8 cellular contexts compared by ENCODE assay signal in the genomic region with DNA sequence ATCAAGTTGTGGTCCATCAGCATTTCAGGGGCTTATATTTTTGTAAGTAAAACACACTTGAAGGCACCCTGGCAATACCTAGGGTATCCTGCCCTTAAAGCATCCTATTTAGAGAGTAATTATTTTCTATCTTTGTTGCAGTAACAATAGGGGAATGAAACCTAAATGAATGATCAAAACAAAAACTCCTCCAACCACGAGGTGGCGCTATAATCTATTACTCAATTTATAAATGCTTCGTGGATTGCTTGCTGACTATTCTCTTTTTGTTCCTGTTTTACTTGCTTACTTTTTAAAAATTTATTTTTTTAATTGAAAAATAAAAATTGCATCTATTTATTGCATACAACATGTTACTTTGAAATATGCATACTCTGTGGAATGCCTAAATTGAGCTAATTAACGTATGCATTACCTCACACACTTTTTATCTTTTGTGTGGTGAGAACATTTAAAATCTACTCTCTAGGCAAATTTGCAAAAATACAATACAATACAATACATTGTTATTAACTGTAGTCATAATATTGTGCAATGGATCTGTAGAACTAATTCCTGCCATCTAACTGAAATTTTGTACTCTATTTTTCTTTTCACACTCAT.
DNase-seq lines count a peak whose midpoint lies in the region; ATAC-seq, FAIRE-seq and TF ChIP-seq lines count a peak whose summit lies in the region.

No MANE protein-coding gene starts in this region.

- in situ Hi-C loops in G401 (cut with HindIII; ENCODE audit: low sequenced_read_pairs): no loop called here

- H3K9me3 ChIP-seq in A549 (no peaks in the 10 kb centered on the region), ascending aorta (no peaks in the 10 kb centered on the region), right lobe of liver (no peaks in the 10 kb centered on the region)

- CTCF ChIA-PET in A549 (lab: Yijun Ruan, JAX): interaction anchor here (0.6 to 1.9 kb wide), 16 partner anchors 10 to 572 kb away, joined by 3 to 11 read pairs (median 4); no protein-coding TSS in a partner anchor

- H3K36me3 ChIP-seq in ascending aorta (no peaks in the 10 kb centered on the region), right lobe of liver (no peaks in the 10 kb centered on the region)

- H3K4me1 ChIP-seq in A549: 0 out of 3 replicates have a peak, but pooled peaks cover 4% of the 10 kb centered on the region
- H3K4me1 ChIP-seq in ascending aorta: peaks cover 0 to 3% of the 10 kb centered on the region in 2 donors
- H3K4me1 ChIP-seq in right lobe of liver: no peaks in the 10 kb centered on the region

- no peak for FAIRE-seq in A549 (lab: Jason Lieb, UNC)

- intact Hi-C loops in ascending aorta (cut with DNase I): loop anchor here (1.0 kb wide), 2 partner anchors 138 to 175 kb away; no protein-coding TSS in a partner anchor
- intact Hi-C loops in right lobe of liver (cut with DNase I): no loop called here

- WGBS in A549 (ENCODE audit: missing lambda C conversion rate): 22% methylated on average over 4 of the region's 4 CpGs
- 16% methylated on average over 4 of the region's 4 CpGs for WGBS in right lobe of liver (ENCODE audit: insufficient coverage, low coverage, low lambda C conversion rate, missing lambda C conversion rate)

- ATAC-seq in A549: no peak
- ATAC-seq in right lobe of liver: peak in 2 of 4 donors; percentile 27 to 28
- no peak for ATAC-seq in HG03175 (IDR thresholded peaks at IDR 0.05; ENCODE audit: unreplicated experiment)

- H3K4me2 ChIP-seq in A549: no peak overlapping the region

- TF ChIP-seq CTCF in A549 (IDR thresholded peaks at IDR 0.05): peak; percentile 70
- peak; percentile 25 to 70 (median 60) for TF ChIP-seq CTCF in ascending aorta (IDR thresholded peaks at IDR 0.05)
- peak; percentile 41 to 73 (median 60) for TF ChIP-seq CTCF in right lobe of liver (IDR thresholded peaks at IDR 0.05)

- DNase-seq in A549 (ENCODE audit: low read depth in 1 of 2, low spot score in 1 of 2): peak; percentile 16 to 40
- DNase-seq in G401 (ENCODE audit: low spot score): peak; percentile 66
- DNase-seq in NCI-H1694 (lab: John Stamatoyannopoulos, UW): peak; percentile 61
- no peak for DNase-seq in ascending aorta (ENCODE audit: low spot score in 2 of 2)
- DNase-seq in right lobe of liver: no peak
- DNase-seq in T-helper 9 cell: no peak
- no peak for DNase-seq in stimulated activated naive CD4-positive, alpha-beta T cell (lab: John Stamatoyannopoulos, UW)

- no peak for TF ChIP-seq EP300 in A549 (IDR thresholded peaks at IDR 0.05)

- TF ChIP-seq POLR2A in A549 (IDR thresholded peaks at IDR 0.05; ENCODE audit: low read length) (no peak), right lobe of liver (IDR thresholded peaks at IDR 0.05) (no peak)

- POLR2A ChIA-PET in A549 (lab: Yijun Ruan, JAX): no interaction called here

- H3K27me3 ChIP-seq in ascending aorta (no peaks in the 10 kb centered on the region), right lobe of liver (no peaks in the 10 kb centered on the region)

- H3K4me3 ChIP-seq in A549 (no peak overlapping the region), ascending aorta (no peak overlapping the region), right lobe of liver (no peak overlapping the region)

- H3K27ac ChIP-seq in A549 (no peak overlapping the region), ascending aorta (no peak overlapping the region), right lobe of liver (no peak overlapping the region)

- peak; percentile 54 to 62 for TF ChIP-seq RAD21 in A549 (conservative IDR thresholded peaks at IDR 0.05 in 1 of 2, IDR thresholded peaks at IDR 0.05 in 1 of 2)

TF ChIP-seq in A549, 52 proteins besides CTCF, POLR2A, EP300 and RAD21:
- TF ChIP-seq SMC3 (IDR thresholded peaks at IDR 0.05) (peak; percentile 65), ZNF302 (CRISPR knock-in tag; IDR thresholded peaks at IDR 0.05) (no peak), KDM5A (IDR thresholded peaks at IDR 0.05) (no peak), EHMT2 (IDR thresholded peaks at IDR 0.05; ENCODE audit: low read depth) (no peak), HDAC2 (IDR thresholded peaks at IDR 0.05) (no peak), RNF2 (IDR thresholded peaks at IDR 0.05; ENCODE audit: borderline replicate concordance, low read depth) (no peak), GATA3 (IDR thresholded peaks at IDR 0.05; ENCODE audit: borderline replicate concordance) (no peak), TFCP2L1 (CRISPR knock-in tag; IDR thresholded peaks at IDR 0.05) (no peak), USF2 (IDR thresholded peaks at IDR 0.05) (no peak), SREBF2 (IDR thresholded peaks at IDR 0.05) (no peak), KDM1A (IDR thresholded peaks at IDR 0.05; ENCODE audit: low read depth) (no peak), FOSL2 (IDR thresholded peaks at IDR 0.05) (no peak), FOSL2 (CRISPR knock-in tag; IDR thresholded peaks at IDR 0.05) (no peak), ESRRA (IDR thresholded peaks at IDR 0.05; ENCODE audit: borderline replicate concordance, low read length) (no peak), CBX8 (IDR thresholded peaks at IDR 0.05) (no peak), CEBPB (IDR thresholded peaks at IDR 0.05) (peak in 1 of 2 experiments; percentile 25; a peak in 1 of 4 replicates)
TF ChIP-seq in A549: peak in this region for 2.

Comparison
In these comparisons a context has a peak if more than half of its experiments do, and no peak if none do; other contexts are left out.
1. DNase-seq: peak in A549 (2 of 2), G401 (single experiment) and NCI-H1694 (single experiment); none in ascending aorta (0 of 2), right lobe of liver (0 of 3), T-helper 9 cell (single experiment) and stimulated activated naive CD4-positive, alpha-beta T cell (0 of 6).
2. Peak in every context shown above with its lines, with median percentiles within 50 percentile points of each other: CTCF ChIP-seq.